In the genomic region with DNA sequence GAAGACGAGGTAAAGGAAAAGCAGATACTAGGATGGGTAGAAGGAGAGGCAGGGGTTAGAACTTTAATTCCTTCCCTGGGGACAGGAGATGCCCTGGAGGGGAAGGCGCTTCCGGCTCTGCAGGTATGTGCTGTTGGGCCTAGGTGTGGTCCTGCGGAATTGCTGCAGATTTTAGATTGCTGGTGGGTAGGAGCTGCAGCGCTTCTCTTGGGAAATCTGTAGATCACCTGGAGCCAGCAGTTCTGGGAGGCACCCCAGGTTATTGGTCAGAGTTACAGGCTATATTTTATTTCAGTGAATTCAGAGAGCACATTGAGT, we compare ENCODE assay signal across 9 cellular contexts. TPM values are rescaled to one million over a fixed set of nuclear protein-coding genes. Genes with fewer than 3 reads are reported as not detected.
DNase-seq lines count a peak whose midpoint lies in the region; ATAC-seq and TF ChIP-seq lines count a peak whose summit lies in the region.
"Had no signal": no experiment of that assay in that cellular context is flagged by ENCODE, and none has a peak within 500 bp of the region (broad histone marks: within the 10 kb centered on the region; RNA-seq: fewer than 3 reads in every experiment).

No MANE protein-coding gene starts in this region.

- no peaks in the 10 kb centered on the region for H3K79me2 ChIP-seq in mesendoderm (ENCODE audit: control insufficient read depth, insufficient read depth, low read length)

- DNase-seq in cardiac muscle cell (ENCODE audit: low read depth in 1 of 2, low spot score in 1 of 2) = peak in 1 of 2 donors; percentile 11
- DNase-seq in Right ventricle myocardium superior = no peak
- no peak for DNase-seq in mesendoderm
- no peak for DNase-seq in aorta
- no peak for DNase-seq in GM19238 (ENCODE audit: insufficient read length, low spot score)
- DNase-seq: NCI-H446 treated with DMSO at 0.1 percent for 48 hours had no signal

- no peak overlapping the region for H2AK5ac ChIP-seq in mesendoderm (ENCODE audit: low read length)

- TF ChIP-seq CTCF in cardiac muscle cell (IDR thresholded peaks at IDR 0.05; ENCODE audit: low read depth, low read length) = no peak

- H3K27ac ChIP-seq in cardiac muscle cell = peak overlapping the region; percentile 90
- peak overlapping the region; percentile 95 for H3K27ac ChIP-seq in cingulate gyrus (ENCODE audit: low read depth, low read length)
- no peak overlapping the region for H3K27ac ChIP-seq in mesendoderm (ENCODE audit: low read depth, low read length)
- H3K27ac ChIP-seq in aorta (ENCODE audit: low read depth in 1 of 2, low read length in 2 of 2) = peak overlapping the region; percentile 33 to 92

- H2BK5ac ChIP-seq in mesendoderm (ENCODE audit: low read length) = no peak overlapping the region

- H3K4me1 ChIP-seq in cardiac muscle cell (ENCODE audit: low read depth) (peaks cover 17% of the 10 kb centered on the region), mesendoderm (ENCODE audit: control insufficient read depth, low read depth, low read length) (peaks cover 2% of the 10 kb centered on the region), aorta (ENCODE audit: control insufficient read depth in 1 of 2, insufficient read depth in 2 of 2, low read length in 2 of 2) (no peaks in the 10 kb centered on the region)

- intact Hi-C loops in Right ventricle myocardium superior (cut with DNase I) = no loop called here
- intact Hi-C loops in aorta (cut with DNase I) = loop anchor here in 1 of 2 donors (5.0 to 10.0 kb wide), 3 partner anchors 35 to 195 kb away; partner anchors contain the start of genes TMCO1 and UCK2

- H3K4me3 ChIP-seq in cardiac muscle cell = peak overlapping the region; percentile 67
- peak overlapping the region; percentile 86 for H3K4me3 ChIP-seq in mesendoderm (ENCODE audit: low read length)
- peak overlapping the region; percentile 84 to 93 for H3K4me3 ChIP-seq in aorta (ENCODE audit: low read length in 2 of 2)

- no CpG with 5 or more reads among the region's 5 CpGs for WGBS in mesendoderm (ENCODE audit: extremely low coverage, insufficient coverage, low lambda C conversion rate)
- 1 to 2% methylated on average over 5 of the region's 5 CpGs for WGBS in aorta, 2 donors

- H3K23ac ChIP-seq in mesendoderm (ENCODE audit: low read length) = no peak overlapping the region

- H3K9me3 ChIP-seq in cardiac muscle cell (ENCODE audit: low read depth) (no peaks in the 10 kb centered on the region), aorta (ENCODE audit: control insufficient read depth, low read length) (no peaks in the 10 kb centered on the region)

- H3K4me2 ChIP-seq in mesendoderm (ENCODE audit: low read length) = peak overlapping the region; percentile 49

- H3K79me1 ChIP-seq in mesendoderm (ENCODE audit: low read length) = peaks cover 5% of the 10 kb centered on the region

- H2BK120ac ChIP-seq in mesendoderm (ENCODE audit: low read depth, low read length) = no peak overlapping the region

- H2BK15ac ChIP-seq in mesendoderm (replicated peaks; ENCODE audit: low read depth) = no peak overlapping the region

- H3K27me3 ChIP-seq in cardiac muscle cell (no peaks in the 10 kb centered on the region), mesendoderm (ENCODE audit: insufficient read depth, low read length, poor library complexity) (no peaks in the 10 kb centered on the region), aorta (ENCODE audit: control insufficient read depth in 1 of 2, insufficient read depth in 2 of 2, low read length in 1 of 2) (no peaks in the 10 kb centered on the region)

- H4K8ac ChIP-seq in mesendoderm (ENCODE audit: low read depth, low read length) = no peak overlapping the region

- H3K18ac ChIP-seq in mesendoderm (ENCODE audit: low read length) = no peak overlapping the region

- peaks cover 9% of the 10 kb centered on the region for H3K36me3 ChIP-seq in cardiac muscle cell
- no peaks in the 10 kb centered on the region for H3K36me3 ChIP-seq in mesendoderm (ENCODE audit: control insufficient read depth, insufficient read depth, low read length)
- no peaks in the 10 kb centered on the region for H3K36me3 ChIP-seq in aorta (ENCODE audit: control insufficient read depth in 1 of 2, insufficient read depth in 2 of 2, low read length in 1 of 2)

- peak overlapping the region; percentile 87 for H3K56ac ChIP-seq in mesendoderm (ENCODE audit: low read length)

- H4K5ac ChIP-seq in mesendoderm (ENCODE audit: low read length) = no peak overlapping the region

- no peak for ATAC-seq in Right ventricle myocardium superior (ENCODE audit: poor library complexity)
- no peak for ATAC-seq in aorta (ENCODE audit: low FRiP score)
- no peak for ATAC-seq in HG02610 (IDR thresholded peaks at IDR 0.05; ENCODE audit: unreplicated experiment)
- ATAC-seq in HG03108 (IDR thresholded peaks at IDR 0.05; ENCODE audit: unreplicated experiment) = no peak

- no peak overlapping the region for H3K4ac ChIP-seq in mesendoderm (ENCODE audit: low read depth, low read length)

- peak overlapping the region; percentile 76 for H3K9ac ChIP-seq in mesendoderm (ENCODE audit: low read length)

RNA-seq across cellular contexts. Expression of gene MGST3, which starts 1.1 kb away (rescaled TPM):
- total RNA-seq in cardiac muscle cell = 284 and 358 TPM in 2 replicates
- polyA plus RNA-seq in cardiac muscle cell = 930 and 972 TPM in 2 replicates
- 601 TPM for total RNA-seq in Right ventricle myocardium superior
- 174 TPM for polyA plus RNA-seq in mesendoderm (2013, experiment 1 of 2)
- 169 TPM for polyA plus RNA-seq in mesendoderm (2013, experiment 2 of 2)
- 100 to 1,000 TPM; 199 to 230 TPM for total RNA-seq in aorta
- 100 to 1,000 TPM; 203 to 277 TPM for polyA plus RNA-seq in aorta
